8 cellular contexts compared by ENCODE assay signal in the genomic region with DNA sequence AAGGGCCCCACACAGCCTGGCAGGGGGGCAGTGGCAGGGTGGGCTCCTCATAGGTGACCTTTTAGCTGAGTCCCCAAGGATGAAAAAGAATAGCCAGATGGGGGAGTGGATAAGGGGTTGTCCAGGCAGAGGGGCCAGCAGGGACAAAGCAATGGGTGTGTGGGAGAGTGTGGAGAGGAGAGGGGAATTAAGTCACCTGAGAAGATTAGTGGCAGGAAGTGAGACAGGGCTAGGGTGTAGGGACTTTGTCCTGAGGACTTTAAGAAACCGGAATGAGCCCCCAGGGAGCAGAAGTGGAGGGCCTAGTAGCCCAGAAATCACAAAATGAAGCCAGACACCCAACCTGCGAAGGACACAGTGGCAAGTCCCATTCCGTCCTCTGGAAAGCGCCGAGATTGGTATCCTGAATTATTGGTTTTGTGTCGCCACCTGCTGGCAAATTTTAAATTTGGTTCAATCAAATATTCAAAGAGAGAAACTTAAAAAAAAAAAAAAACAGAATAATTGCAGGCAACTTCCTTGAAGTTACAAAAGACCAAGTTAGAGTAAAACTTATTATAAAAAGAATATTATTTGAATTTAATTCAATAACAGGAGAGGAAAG.
DNase-seq lines count a peak whose midpoint lies in the region; ATAC-seq and TF ChIP-seq lines count a peak whose summit lies in the region.

No MANE protein-coding gene starts in this region.

- DNase-seq in NCI-H1105 (lab: John Stamatoyannopoulos, UW) (peak; percentile 68), SKM-1 treated with dmso at 0.1 percent for 144 hours (lab: John Stamatoyannopoulos, UW; ENCODE audit: unreplicated experiment) (peak; percentile 38), cerebellar cortex (ENCODE audit: low spot score) (peak; percentile 42), left lung (peak in 1 of 2 donors; percentile 35), NCI-H226 (no peak)
- DNase-seq in stimulated activated naive CD8-positive, alpha-beta T cell treated with anti-CD3 and anti-CD28 coated beads, Interleukin-15, Interleukin-2, amounts not matched to agents 100 U/mL and 50 U/mL, for 24 hours = peak; percentile 59

- intact Hi-C loops in left lung (cut with DNase I) = no loop called here

- H3K4me1 ChIP-seq in BLaER1 (no peaks in the 10 kb centered on the region), left lung (no peaks in the 10 kb centered on the region)

- no peaks in the 10 kb centered on the region for H4K20me1 ChIP-seq in BLaER1

- no peaks in the 10 kb centered on the region for H3K27me3 ChIP-seq in BLaER1
- H3K27me3 ChIP-seq in left lung = no peaks in the 10 kb centered on the region

- H3K27ac ChIP-seq in BLaER1 = no peak overlapping the region
- no peak overlapping the region for H3K27ac ChIP-seq in left lung

- TF ChIP-seq CTCF in left lung (IDR thresholded peaks at IDR 0.05) = peak; percentile 25 to 48

- peak; percentile 59 for ATAC-seq in GM19452 (IDR thresholded peaks at IDR 0.05; ENCODE audit: unreplicated experiment)
- peak; percentile 85 for ATAC-seq in left lung
- no peak for ATAC-seq in stimulated activated naive CD8-positive, alpha-beta T cell treated with anti-CD3 and anti-CD28 coated beads, Interleukin-15, Interleukin-2, amounts not matched to agents 100 U/mL and 50 U/mL, for 24 hours

- H3K9me3 ChIP-seq in BLaER1 (no peaks in the 10 kb centered on the region), left lung (no peaks in the 10 kb centered on the region)

- H3K9ac ChIP-seq in BLaER1 = no peak overlapping the region

- H3K36me3 ChIP-seq in BLaER1 (no peaks in the 10 kb centered on the region), left lung (no peaks in the 10 kb centered on the region)

- H3K4me2 ChIP-seq in BLaER1 = peak overlapping the region; percentile 34; the same call in 1 of the 2 replicates

- H3K4me3 ChIP-seq in BLaER1 (no peak overlapping the region), left lung (no peak overlapping the region)
